Comparison of ENCODE assay signal across 8 cellular contexts in the genomic region with DNA sequence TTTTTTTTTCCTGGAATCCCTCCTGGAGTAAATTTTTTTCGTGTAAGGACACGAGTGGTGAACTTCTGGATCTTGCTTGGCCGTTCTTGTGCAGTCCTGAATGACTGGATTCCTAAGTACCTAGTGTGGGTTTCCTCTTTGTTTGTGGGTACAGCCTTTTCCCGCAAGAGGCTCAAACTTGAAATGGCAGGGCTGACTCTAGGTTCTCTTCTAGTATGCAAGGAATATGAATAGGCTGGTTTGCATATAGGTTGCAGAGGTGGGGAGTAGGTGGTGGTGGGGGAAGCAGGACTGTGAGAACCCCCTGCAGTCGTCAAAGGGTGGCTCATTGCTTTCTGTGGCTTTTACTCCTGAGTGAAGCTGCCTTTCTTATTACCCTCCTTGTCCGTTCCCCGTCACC. TPM values are rescaled to one million over a fixed set of nuclear protein-coding genes. Genes with fewer than 3 reads are reported as not detected.
A peak's percentile ranks its signal among the peaks of the same experiment; 100 is the strongest.
DNase-seq lines count a peak whose midpoint lies in the region; ATAC-seq, FAIRE-seq and TF ChIP-seq lines count a peak whose summit lies in the region.

No MANE protein-coding gene starts in this region.

- H3K9me3 Mint-ChIP-seq in activated CD8-positive, alpha-beta T cell treated with anti-CD3 and anti-CD28 coated beads for 36 hours, result no peaks in the 10 kb centered on the region

- intact Hi-C loops in activated CD8-positive, alpha-beta T cell treated with anti-CD3 and anti-CD28 coated beads for 36 hours (cut with micrococcal nuclease), result loop anchor here (2.0 kb wide), 2 partner anchors 13 to 15 kb away; partner anchors contain the start of gene UBAC2
- intact Hi-C loops in left colon (cut with DNase I, micrococcal nuclease), result no loop called here
- intact Hi-C loops in adrenal gland (cut with DNase I), result no loop called here

- H3K14ac ChIP-seq in neuronal stem cell (ENCODE audit: low read length), result no peak overlapping the region

- H3K27ac Mint-ChIP-seq in activated CD8-positive, alpha-beta T cell treated with anti-CD3 and anti-CD28 coated beads for 36 hours, result peak overlapping the region; percentile 91

- no peak overlapping the region for H3K9ac ChIP-seq in neuronal stem cell (ENCODE audit: low read depth, low read length, poor library complexity)

- no peak overlapping the region for H4K91ac ChIP-seq in neuronal stem cell (ENCODE audit: low read depth, low read length, poor library complexity)

- H3K36me3 Mint-ChIP-seq in activated CD8-positive, alpha-beta T cell treated with anti-CD3 and anti-CD28 coated beads for 36 hours (ENCODE audit: low read depth), result peaks cover 40% of the 10 kb centered on the region

- H2BK120ac ChIP-seq in neuronal stem cell (ENCODE audit: low read depth, low read length), result no peak overlapping the region

- H2BK5ac ChIP-seq in neuronal stem cell (ENCODE audit: low read length), result no peak overlapping the region

- no peak for FAIRE-seq in HTR-8/SVneo (lab: Jason Lieb, UNC)

- H3K36me3 ChIP-seq in neuronal stem cell (replicated peaks in 1 of 2; ENCODE audit: control insufficient read depth in 2 of 2, insufficient read depth in 2 of 2, low read length in 2 of 2) (peaks cover 0 to 7% of the 10 kb centered on the region in 2 donors), adrenal gland (replicated peaks in 1 of 2) (no peaks in the 10 kb centered on the region)

- H3K79me1 ChIP-seq in neuronal stem cell (ENCODE audit: low read depth, low read length), result peaks cover 8% of the 10 kb centered on the region

- H3K4ac ChIP-seq in neuronal stem cell (ENCODE audit: low read length), result no peak overlapping the region

- peak; percentile 84 for DNase-seq in activated CD8-positive, alpha-beta T cell treated with anti-CD3 and anti-CD28 coated beads for 36 hours
- DNase-seq in neuronal stem cell (ENCODE audit: low spot score) (no peak), left colon (no peak), adrenal gland (no peak), HTR-8/SVneo (ENCODE audit: insufficient read length, low spot score) (no peak), epidermal melanocyte (ENCODE audit: insufficient read length, low spot score) (no peak)

- TF ChIP-seq CTCF in activated CD8-positive, alpha-beta T cell treated with anti-CD3 and anti-CD28 coated beads for 36 hours (IDR thresholded peaks at IDR 0.05), result no peak
- TF ChIP-seq CTCF in adrenal gland (IDR thresholded peaks at IDR 0.05), result no peak

- H3K9me3 ChIP-seq in neuronal stem cell (replicated peaks in 1 of 2; ENCODE audit: control insufficient read depth in 2 of 2, insufficient read depth in 1 of 2, low read depth in 1 of 2, low read length in 2 of 2), result no peaks in the 10 kb centered on the region
- H3K9me3 ChIP-seq in adrenal gland (replicated peaks in 1 of 3), result no peaks in the 10 kb centered on the region

- peaks cover 80% of the 10 kb centered on the region for H3K4me1 Mint-ChIP-seq in activated CD8-positive, alpha-beta T cell treated with anti-CD3 and anti-CD28 coated beads for 36 hours (ENCODE audit: low read depth)

- WGBS in neuronal stem cell (ENCODE audit: extremely low coverage in 2 of 2, insufficient read length in 2 of 2, insufficient replicate concordance in 1 of 2), 2 donors, result no CpG with 5 or more reads among the region's 7 CpGs
- 70 to 83% (median 80%) methylated on average over 7 of the region's 7 CpGs for WGBS in adrenal gland, 4 donors

- CTCF ChIA-PET in activated CD8-positive, alpha-beta T cell treated with anti-CD3 and anti-CD28 coated beads for 36 hours (lab: Charles Lee), result interaction anchor here (0.9 to 1.6 kb wide), 8 partner anchors 8 to 126 kb away, joined by 3 to 6 read pairs (median 4); partner anchors contain the start of gene UBAC2

- H3K23ac ChIP-seq in neuronal stem cell (ENCODE audit: low read depth, low read length, poor library complexity), result no peak overlapping the region

- no peak overlapping the region for H3K4me2 ChIP-seq in neuronal stem cell (ENCODE audit: insufficient read depth, low read length, poor library complexity, severe bottlenecking)

- H3K4me3 ChIP-seq in neuronal stem cell (ENCODE audit: low read length in 2 of 2) (no peak overlapping the region), adrenal gland (no peak overlapping the region)

- no peak overlapping the region for H2AK5ac ChIP-seq in neuronal stem cell (ENCODE audit: low read depth, low read length)

- ATAC-seq in GM18508 (IDR thresholded peaks at IDR 0.05; ENCODE audit: insufficient read depth, unreplicated experiment) (peak; percentile 67), HG02759 (IDR thresholded peaks at IDR 0.05; ENCODE audit: unreplicated experiment) (peak; percentile 76), left colon (no peak)
- peak; percentile 72 for ATAC-seq in activated CD8-positive, alpha-beta T cell treated with anti-CD3 and anti-CD28 coated beads for 36 hours

- no peak overlapping the region for H3K18ac ChIP-seq in neuronal stem cell (ENCODE audit: low read length)

- H3K27ac ChIP-seq in neuronal stem cell (replicated peaks; ENCODE audit: low read length), result peak overlapping the region; percentile 38
- H3K27ac ChIP-seq in adrenal gland, result no peak overlapping the region

- no peaks in the 10 kb centered on the region for H3K27me3 ChIP-seq in neuronal stem cell (ENCODE audit: control insufficient read depth in 3 of 3, insufficient read depth in 3 of 3, low read depth in 1 of 3, low read length in 3 of 3)
- H3K27me3 ChIP-seq in adrenal gland, result no peaks in the 10 kb centered on the region

- no peak for TF ChIP-seq POLR2A in adrenal gland (IDR thresholded peaks at IDR 0.05)

- H2BK12ac ChIP-seq in neuronal stem cell (ENCODE audit: low read length), result no peak overlapping the region

- H3K4me1 ChIP-seq in neuronal stem cell (ENCODE audit: control insufficient read depth in 2 of 2, insufficient read depth in 1 of 2, low read depth in 1 of 2, low read length in 2 of 2), result peaks cover 11 to 21% of the 10 kb centered on the region in 2 donors
- H3K4me1 ChIP-seq in adrenal gland (replicated peaks in 1 of 2), result peaks cover 11 to 14% of the 10 kb centered on the region in 2 donors

- H4K8ac ChIP-seq in neuronal stem cell (ENCODE audit: low read depth, low read length), result no peak overlapping the region

- no peak overlapping the region for H2AFZ ChIP-seq in neuronal stem cell (ENCODE audit: low read length)

- peak overlapping the region; percentile 74 for H3K4me3 Mint-ChIP-seq in activated CD8-positive, alpha-beta T cell treated with anti-CD3 and anti-CD28 coated beads for 36 hours

- no peak overlapping the region for H2BK15ac ChIP-seq in neuronal stem cell (ENCODE audit: low read length)

- POLR2A ChIA-PET in activated CD8-positive, alpha-beta T cell treated with anti-CD3 and anti-CD28 coated beads for 36 hours (lab: Charles Lee), result interaction anchor here (0.6 to 6.2 kb wide), 9 partner anchors 12 to 160 kb away, joined by 3 to 91 read pairs (median 4); partner anchors contain the start of gene UBAC2

- no peaks in the 10 kb centered on the region for H3K27me3 Mint-ChIP-seq in activated CD8-positive, alpha-beta T cell treated with anti-CD3 and anti-CD28 coated beads for 36 hours

RNA-seq across cellular contexts. Expression of gene UBAC2, which starts 13.6 kb away (rescaled TPM):
- total RNA-seq in activated CD8-positive, alpha-beta T cell treated with anti-CD3 and anti-CD28 coated beads for 36 hours, result 10 to 100 TPM; 63.7 to 68.4 TPM
- 70.1 TPM for polyA plus RNA-seq in neuronal stem cell (2013, experiment 1 of 2)
- 68.4 TPM for polyA plus RNA-seq in neuronal stem cell (2013, experiment 2 of 2)
- total RNA-seq in left colon, result 10 to 100 TPM; 63.7 to 75.5 TPM
- 10 to 100 TPM; 49.1 to 67.8 (median 56.7) TPM for total RNA-seq in adrenal gland
- polyA plus RNA-seq in adrenal gland, result 10 to 100 TPM; 46.3 to 63.3 (median 48.6) TPM

RNA-seq across cellular contexts. Expression of gene GPR18, which starts 43.9 kb away (rescaled TPM):
- total RNA-seq in activated CD8-positive, alpha-beta T cell treated with anti-CD3 and anti-CD28 coated beads for 36 hours, result 10 to 100 TPM; 11.4 to 11.6 TPM
- polyA plus RNA-seq in neuronal stem cell (2013, experiment 1 of 2), result not detected
- not detected for polyA plus RNA-seq in neuronal stem cell (2013, experiment 2 of 2)
- total RNA-seq in left colon (under 1 TPM in 1 of 2 donors, not detected in 1; 0.59 TPM), adrenal gland (under 1 TPM in 1 of 8 donors, not detected in 7; 0.78 TPM)
- under 1 TPM in 1 of 3 donors, not detected in 2; 0.03 TPM for polyA plus RNA-seq in adrenal gland

Comparison
In these comparisons a context has a peak if more than half of its experiments do, and no peak if none do; other contexts are left out.
1. RNA of gene GPR18, which starts 43.9 kb away (total RNA-seq): 11.4 to 11.6 TPM in activated CD8-positive, alpha-beta T cell treated with anti-CD3 and anti-CD28 coated beads for 36 hours; 0.59 TPM in left colon and 0.78 TPM in adrenal gland; every median in the first group is over 4 times any median in the second.